In genomic region chr2:47403829-47404228, GRCh38 we compare ENCODE assay signal across 8 cellular contexts. TPM values are rescaled to one million over a fixed set of nuclear protein-coding genes. Genes with fewer than 3 reads are reported as not detected.
DNase-seq lines count a peak whose midpoint lies in the region; ATAC-seq, FAIRE-seq and TF ChIP-seq lines count a peak whose summit lies in the region.

No MANE protein-coding gene starts in this region.

- in situ Hi-C loops in GM12878 (cut with MboI), result no loop called here

- peak overlapping the region; percentile 89 for H3K4me3 ChIP-seq in HUES48 (ENCODE audit: low read depth, low read length)
- H3K4me3 ChIP-seq in GM12878, result peak overlapping the region; percentile 83
- peak overlapping the region; percentile 78 to 91 (median 83) for H3K4me3 ChIP-seq in liver (ENCODE audit: low read depth in 1 of 3, low read length in 3 of 3)

- no peaks in the 10 kb centered on the region for H4K20me1 ChIP-seq in GM12878 (ENCODE audit: control insufficient read depth, insufficient read depth)

- H3K36me3 Mint-ChIP-seq in type B pancreatic cell, result peaks cover 34% of the 10 kb centered on the region

- RAD21 ChIA-PET in GM12878 (lab: Charles Lee; ENCODE audit: unreplicated experiment), result interaction anchor here (0.6 to 1.5 kb wide), 5 partner anchors 12 to 363 kb away, joined by 3 to 7 read pairs (median 3); no protein-coding TSS in a partner anchor

- H3K4me1 ChIP-seq in HUES48 (ENCODE audit: control insufficient read depth, insufficient read depth, low read length) (peaks cover 19% of the 10 kb centered on the region), GM12878 (ENCODE audit: control insufficient read depth, insufficient read depth, low read length) (peaks cover 6% of the 10 kb centered on the region), liver (ENCODE audit: control insufficient read depth in 4 of 4, insufficient read depth in 4 of 4, low read length in 3 of 4) (peaks cover 2 to 18% (median 13%) of the 10 kb centered on the region in 4 donors)

- TF ChIP-seq RAD21 in GM12878 (IDR thresholded peaks at IDR 0.05; ENCODE audit: insufficient read depth, low read depth, low read length) (no peak), liver (IDR thresholded peaks at IDR 0.05) (no peak)

- peak; percentile 29 for ATAC-seq in GM12878
- no peak for ATAC-seq in GM21390 (IDR thresholded peaks at IDR 0.05; ENCODE audit: unreplicated experiment)

- DNase-seq in COLO668 (lab: John Stamatoyannopoulos, UW; ENCODE audit: unreplicated experiment) (peak; percentile 31), GM12878 (ENCODE audit: low read depth, low spot score) (no peak), type B pancreatic cell (ENCODE audit: extremely low spot score, unreplicated experiment) (no peak), ureter (ENCODE audit: low spot score) (no peak), midbrain (lab: John Stamatoyannopoulos, UW) (no peak)

- no peaks in the 10 kb centered on the region for H3K27me3 Mint-ChIP-seq in type B pancreatic cell

- intact Hi-C loops in GM12878 (cut with micrococcal nuclease; ENCODE audit: unreplicated experiment), result loop anchor here (5.0 kb wide), 1 partner anchor 422 kb away; no protein-coding TSS in a partner anchor

- WGBS in GM12878 (ENCODE audit: insufficient coverage, insufficient replicate concordance, low lambda C conversion rate, missing lambda C conversion rate), result 8% methylated on average over 14 of the region's 14 CpGs
- WGBS in liver, result 21% methylated on average over 14 of the region's 14 CpGs

- peaks cover 19% of the 10 kb centered on the region for H3K4me1 Mint-ChIP-seq in type B pancreatic cell (ENCODE audit: unreplicated experiment)

- TF ChIP-seq POLR2A in GM12878 (IDR thresholded peaks at IDR 0.05; ENCODE audit: low read depth, low read length), result no peak

- TF ChIP-seq EP300 in GM12878 (IDR thresholded peaks at IDR 0.05; ENCODE audit: borderline replicate concordance in 1 of 2, control insufficient read depth in 1 of 2, low read depth in 2 of 2, low read length in 2 of 2), result no peak

- POLR2A ChIA-PET in GM12878 (lab: Charles Lee), result interaction anchor here (0.5 to 1.8 kb wide), 6 partner anchors 16 to 420 kb away, joined by 3 to 6 read pairs (median 4); no protein-coding TSS in a partner anchor

- CTCF ChIA-PET in GM12878 (lab: Yijun Ruan, JAX), result interaction anchor here (0.8 to 3.0 kb wide), 6 partner anchors 9 to 364 kb away, joined by 3 to 19 read pairs (median 4); no protein-coding TSS in a partner anchor

- BruUV-seq in GM12878 (replicated peaks; lab: Mats Ljungman, UMichigan), result no TSS peak

- peaks cover 33% of the 10 kb centered on the region for H3K79me2 ChIP-seq in GM12878 (ENCODE audit: control insufficient read depth, insufficient read depth, low read length)

- H3K9me3 Mint-ChIP-seq in type B pancreatic cell, result peaks cover 5% of the 10 kb centered on the region

- H3K9ac ChIP-seq in HUES48 (ENCODE audit: low read depth, low read length) (peak overlapping the region; percentile 90), GM12878 (ENCODE audit: control insufficient read depth, insufficient read depth, low read length) (peak overlapping the region; percentile 62), liver (ENCODE audit: low read depth in 1 of 2, low read length in 2 of 2) (peak overlapping the region in 1 of 2 donors; percentile 11)

- H3K36me3 ChIP-seq in HUES48 (ENCODE audit: control insufficient read depth, insufficient read depth, low read length) (peaks cover 31% of the 10 kb centered on the region), GM12878 (ENCODE audit: control insufficient read depth in 2 of 2, insufficient read depth in 2 of 2, low read length in 1 of 2) (no peaks in the 10 kb centered on the region; a peak in 3 of 4 replicates), liver (ENCODE audit: control insufficient read depth in 4 of 4, insufficient read depth in 3 of 4, low read depth in 1 of 4, low read length in 3 of 4) (no peaks in the 10 kb centered on the region)

- FAIRE-seq in GM12878 (lab: Jason Lieb, UNC), result no peak

- H3K4me2 ChIP-seq in GM12878 (ENCODE audit: control insufficient read depth, insufficient read depth), result peak overlapping the region; percentile 98

- TF ChIP-seq CTCF in GM12878 (IDR thresholded peaks at IDR 0.05 in 2 of 3, conservative IDR thresholded peaks at IDR 0.05 in 1 of 3; ENCODE audit: control insufficient read depth in 2 of 3, extremely low read depth in 1 of 3, insufficient read depth in 1 of 3, low read depth in 3 of 3, low read length in 3 of 3) (no peak), liver (IDR thresholded peaks at IDR 0.05; ENCODE audit: low read depth, low read length, missing input control) (no peak), type B pancreatic cell (conservative IDR thresholded peaks at IDR 0.05) (no peak)

- H3K9me3 ChIP-seq in HUES48 (ENCODE audit: control insufficient read depth, insufficient read depth, low read length), result peaks cover 4% of the 10 kb centered on the region
- peaks cover 8% of the 10 kb centered on the region; the same call in 2 of the 3 replicates for H3K9me3 ChIP-seq in GM12878 (replicated peaks; ENCODE audit: control insufficient read depth, insufficient read depth, low read length)
- no peaks in the 10 kb centered on the region for H3K9me3 ChIP-seq in liver (ENCODE audit: control insufficient read depth in 4 of 4, low read length in 3 of 4)

- H3K27ac ChIP-seq in HUES48 (ENCODE audit: low read depth, low read length), result peak overlapping the region; percentile 98
- peak overlapping the region; percentile 85 for H3K27ac ChIP-seq in GM12878 (ENCODE audit: control insufficient read depth, insufficient read depth)
- H3K27ac ChIP-seq in liver (ENCODE audit: low read depth in 1 of 2, low read length in 2 of 2), result no peak overlapping the region

- H3K27me3 ChIP-seq in HUES48 (ENCODE audit: control insufficient read depth, insufficient read depth, low read length) (no peaks in the 10 kb centered on the region), GM12878 (replicated peaks in 1 of 2; ENCODE audit: control insufficient read depth in 2 of 2, insufficient read depth in 2 of 2, low read length in 1 of 2) (no peaks in the 10 kb centered on the region; a peak in 1 of 4 replicates), liver (ENCODE audit: control insufficient read depth in 4 of 4, insufficient read depth in 4 of 4, low read length in 3 of 4) (no peaks in the 10 kb centered on the region)

- SMC1A ChIA-PET in GM12878 (lab: Charles Lee; ENCODE audit: uncharacterized antibody, unreplicated experiment), result interaction anchor here (0.6 to 1.9 kb wide), 3 partner anchors 40 to 378 kb away, joined by 3 to 7 read pairs (median 3); no protein-coding TSS in a partner anchor

- H3K27ac Mint-ChIP-seq in type B pancreatic cell, result peak overlapping the region; percentile 97

- peak overlapping the region; percentile 97 for H3K4me3 Mint-ChIP-seq in type B pancreatic cell

- peak overlapping the region; percentile 83 for H2AFZ ChIP-seq in GM12878 (ENCODE audit: control insufficient read depth, low read depth, low read length)

TF ChIP-seq in GM12878, 131 proteins besides CTCF, POLR2A, EP300 and RAD21 (continues in another document):
- TF ChIP-seq TCF3 (IDR thresholded peaks at IDR 0.05; ENCODE audit: borderline replicate concordance, insufficient read depth, low read depth, low read length), result no peak

TF ChIP-seq in liver, 16 proteins besides CTCF, POLR2A, EP300 and RAD21 (continues in another document):
- no peak for TF ChIP-seq EGR1 (IDR thresholded peaks at IDR 0.05; ENCODE audit: low read depth in 2 of 2)
- TF ChIP-seq GABPA (IDR thresholded peaks at IDR 0.05 in 1 of 2, conservative IDR thresholded peaks at IDR 0.05 in 1 of 2), result no peak
- no peak for TF ChIP-seq HNF4A (conservative IDR thresholded peaks at IDR 0.05)

RNA-seq across cellular contexts. Expression of gene MSH2, which starts 0.9 kb away (rescaled TPM):
- 43.4 and 46.3 TPM in 2 replicates for total RNA-seq in GM12878 (2013; cell fraction: nucleolus; rRNA removed)
- total RNA-seq in GM12878 (2014; rRNA removed) (57.2 and 58.9 TPM in 2 replicates), GM12878 (2014; rRNA removed; fragmentation: Illumina TruSeq; extraction: Trizol) (63.0 and 65.7 TPM in 2 replicates), GM12878 (2021) (51.1 and 53.8 TPM in 2 replicates), liver (10 to 100 TPM in 1 of 2 donors, 1 to 10 TPM in 1; 4.7 to 33.3 TPM), type B pancreatic cell (ENCODE audit: low replicate concordance) (32.5 and 53.3 TPM in 2 replicates), ureter (18.6 TPM)
- polyA plus RNA-seq in GM12878 (2011; ENCODE audit: low read depth), result 15.9 TPM
- polyA plus RNA-seq in GM12878 (2011; rRNA removed) (51.9 and 89.4 TPM in 2 replicates), GM12878 (2014; fragmentation: Illumina TruSeq; extraction: Trizol) (63.0 and 73.4 TPM in 2 replicates), GM12878 (2014; fragmentation: Nextera tagmentation; extraction: Ambion mirVana) (10 to 100 TPM; 24.3 to 31.3 TPM), GM12878 (2014; rRNA removed) (40.0 and 42.4 TPM in 2 replicates), GM12878 (2016; fragmentation: Nextera tagmentation; extraction: Ambion mirVana) (10 to 100 TPM; 89.4 to 94.4 TPM), liver (1 to 10 TPM; 1.6 to 2.9 TPM)
- polyA plus RNA-seq in GM12878 (2011; cell fraction: cytosol; rRNA removed), result 20.9 and 22.9 TPM in 2 replicates
- polyA plus RNA-seq in GM12878 (2011; cell fraction: nucleus; rRNA removed), result 18.2 and 26.4 TPM in 2 replicates
- 19.8 and 26.1 TPM in 2 replicates for polyA plus RNA-seq in GM12878 (2012)
- 29.4 and 47.7 TPM in 2 replicates for polyA minus RNA-seq in GM12878 (2011; rRNA and poly(A)+ RNA removed)
- 15.5 and 18.0 TPM in 2 replicates for polyA minus RNA-seq in GM12878 (2011; cell fraction: cytosol; rRNA and poly(A)+ RNA removed)
- 11.8 and 23.3 TPM in 2 replicates for polyA minus RNA-seq in GM12878 (2011; cell fraction: nucleus; rRNA and poly(A)+ RNA removed)

RNA-seq across cellular contexts. Expression of gene EPCAM, which starts 34.7 kb away (rescaled TPM):
- 2.0 and 2.8 TPM in 2 replicates for total RNA-seq in GM12878 (2013; cell fraction: nucleolus; rRNA removed)
- total RNA-seq in GM12878 (2014; rRNA removed) (0.56 and 1.1 TPM in 2 replicates), GM12878 (2014; rRNA removed; fragmentation: Illumina TruSeq; extraction: Trizol) (0.46 and 1.3 TPM in 2 replicates), GM12878 (2021) (1.3 and 2.4 TPM in 2 replicates), liver (10 to 100 TPM in 1 of 2 donors, 1 to 10 TPM in 1; 1.5 to 21.8 TPM), type B pancreatic cell (ENCODE audit: low replicate concordance) (171 and 340 TPM in 2 replicates), ureter (59.9 TPM)
- not detected for polyA plus RNA-seq in GM12878 (2011; ENCODE audit: low read depth)
- polyA plus RNA-seq in GM12878 (2011; rRNA removed) (0.19 and 0.37 TPM in 2 replicates), GM12878 (2014; fragmentation: Illumina TruSeq; extraction: Trizol) (1.1 and 2.3 TPM in 2 replicates), GM12878 (2014; fragmentation: Nextera tagmentation; extraction: Ambion mirVana) (1 to 10 TPM in 1 of 2 experiments, under 1 TPM in 1; 0.85 to 1.4 TPM), GM12878 (2014; rRNA removed) (0.65 and 1.1 TPM in 2 replicates), GM12878 (2016; fragmentation: Nextera tagmentation; extraction: Ambion mirVana) (1 to 10 TPM in 1 of 2 experiments, under 1 TPM in 1; 0.95 to 1.2 TPM), liver (1 to 10 TPM; 1.4 to 5.2 TPM)
- 0.04 and 0.12 TPM in 2 replicates for polyA plus RNA-seq in GM12878 (2011; cell fraction: cytosol; rRNA removed)
- polyA plus RNA-seq in GM12878 (2011; cell fraction: nucleus; rRNA removed), result 0.21 TPM in 1 of 2 replicates, not detected in the other
- polyA plus RNA-seq in GM12878 (2012), result 0.13 and 0.27 TPM in 2 replicates
- 0.31 TPM in 1 of 2 replicates, not detected in the other for polyA minus RNA-seq in GM12878 (2011; rRNA and poly(A)+ RNA removed)
- not detected in 2 replicates for polyA minus RNA-seq in GM12878 (2011; cell fraction: cytosol; rRNA and poly(A)+ RNA removed)
- polyA minus RNA-seq in GM12878 (2011; cell fraction: nucleus; rRNA and poly(A)+ RNA removed), result not detected in 2 replicates

Comparison
In these comparisons a context has a peak if more than half of its experiments do, and no peak if none do; other contexts are left out.
1. H3K27ac ChIP-seq: peak in HUES48 (single experiment) and GM12878 (single experiment); none in liver (0 of 2).
2. Peak in every context shown above with its lines, with median percentiles within 50 percentile points of each other: H3K4me3 ChIP-seq.